In the genomic region with DNA sequence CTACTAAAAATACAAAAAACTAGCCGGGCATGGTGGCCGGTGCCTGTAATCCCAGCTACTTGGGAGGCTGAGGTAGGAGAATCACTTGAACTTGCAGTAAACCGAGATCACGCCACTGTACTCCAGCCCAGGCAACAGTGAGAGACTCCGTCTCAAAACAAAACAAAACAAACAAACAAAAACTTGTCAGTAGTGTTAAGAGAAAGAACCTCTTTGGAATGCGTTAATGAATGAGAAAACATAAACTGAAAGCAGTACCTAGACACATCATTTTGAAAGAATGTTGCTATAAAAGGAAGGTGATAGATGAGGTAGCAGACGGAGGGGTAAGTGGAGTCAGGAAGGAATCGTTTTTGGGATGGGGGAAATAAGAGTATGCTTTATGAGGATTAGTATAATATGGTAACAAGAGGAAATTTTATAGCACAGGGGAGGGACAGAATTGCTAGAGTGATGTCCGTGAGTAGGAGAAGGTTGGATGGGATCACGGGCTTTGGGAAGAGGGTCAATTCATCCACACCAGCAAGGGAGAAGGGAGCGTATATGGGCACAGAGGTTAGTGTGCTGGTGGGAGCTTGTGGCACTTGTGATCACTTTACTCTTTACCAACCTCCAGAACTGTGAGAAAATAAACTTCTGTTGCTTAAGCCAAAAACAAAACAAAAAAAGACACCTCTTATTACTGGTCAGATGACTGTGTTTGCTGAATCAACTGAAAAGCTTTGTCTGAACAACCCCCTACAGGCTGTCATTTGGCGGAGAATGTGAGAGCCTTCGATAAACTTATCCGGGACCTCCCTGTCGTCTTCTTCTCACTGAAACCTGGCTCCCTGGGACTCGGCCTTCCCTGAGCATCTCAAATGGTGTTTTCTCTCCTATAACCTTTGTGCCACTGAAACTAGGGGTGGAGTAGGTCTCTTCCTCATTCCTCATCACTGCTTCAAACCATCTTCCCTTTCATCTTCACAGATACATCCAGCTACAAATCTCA, we compare ENCODE assay signal across 21 cellular contexts. TPM values are rescaled to one million over a fixed set of nuclear protein-coding genes. Genes with fewer than 3 reads are reported as not detected.
A peak's percentile ranks its signal among the peaks of the same experiment; 100 is the strongest.
DNase-seq lines count a peak whose midpoint lies in the region; ATAC-seq, FAIRE-seq and TF ChIP-seq lines count a peak whose summit lies in the region.
"Had no signal": no experiment of that assay in that cellular context is flagged by ENCODE, and none has a peak within 500 bp of the region (broad histone marks: within the 10 kb centered on the region; RNA-seq: fewer than 3 reads in every experiment).

No MANE protein-coding gene starts in this region.

- H3K4me1 ChIP-seq in Panc1 (ENCODE audit: control insufficient read depth, insufficient read depth, low read length), result no peaks in the 10 kb centered on the region; the same call in 1 of the 2 replicates
- H3K4me1 ChIP-seq in lung (ENCODE audit: control insufficient read depth in 2 of 2, insufficient read depth in 2 of 2, low read length in 2 of 2), result peaks cover 0 to 1% of the 10 kb centered on the region in 2 donors
- H3K4me1 ChIP-seq in SJCRH30, result no peaks in the 10 kb centered on the region
- no peaks in the 10 kb centered on the region for H3K4me1 ChIP-seq in small intestine (ENCODE audit: control insufficient read depth in 2 of 2, insufficient read depth in 1 of 2, low read depth in 1 of 2, low read length in 1 of 2)
- H3K4me1 ChIP-seq: Caco-2, lower lobe of right lung had no signal

- POLR2A ChIA-PET in Panc1 (lab: Charles Lee), result interaction anchor here (0.6 kb wide), 1 partner anchor 538 kb away, joined by 3 read pairs; no protein-coding TSS in a partner anchor

- H3K4me3 ChIP-seq in GM06990 (replicated peaks; ENCODE audit: low read depth, low read length) (peak overlapping the region; percentile 20; the same call in 1 of the 2 replicates), Panc1 (ENCODE audit: low read depth in 2 of 2, low read length in 2 of 2) (peak overlapping the region in 1 of 2 experiments; percentile 3; a peak in 1 of 4 replicates), lung (no peak overlapping the region), SJCRH30 (no peak overlapping the region), small intestine (ENCODE audit: low read depth in 1 of 2, low read length in 2 of 2) (no peak overlapping the region)
- H3K4me3 ChIP-seq: lower lobe of right lung had no signal

- ATAC-seq in HG02870 (IDR thresholded peaks at IDR 0.05; ENCODE audit: unreplicated experiment) (peak; percentile 34), Panc1 (peak; percentile 70), lung (ENCODE audit: insufficient read depth, low FRiP score) (peak; percentile 6)
- ATAC-seq: sciatic nerve had no signal

- TF ChIP-seq CTCF in GM06990 (IDR thresholded peaks at IDR 0.05; ENCODE audit: insufficient read depth, low read length, poor library complexity, severe bottlenecking) (no peak), Panc1 (IDR thresholded peaks at IDR 0.05) (no peak), lung (IDR thresholded peaks at IDR 0.05; ENCODE audit: control extremely low read depth, extremely low read depth) (no peak)

- CTCF ChIA-PET in Panc1 (lab: Charles Lee), result no interaction called here

- in situ Hi-C loops in Panc1 (cut with HindIII; ENCODE audit: low pct_unique_long_range_greater_than_20kb, low sequenced_read_pairs), result no loop called here

- intact Hi-C loops in Panc1 (cut with micrococcal nuclease; ENCODE audit: unreplicated experiment), result no loop called here

- H3K27me3 ChIP-seq in GM06990 (replicated peaks; ENCODE audit: control insufficient read depth, insufficient read depth, low read length), result no peaks in the 10 kb centered on the region
- no peaks in the 10 kb centered on the region for H3K27me3 ChIP-seq in Panc1 (ENCODE audit: control insufficient read depth, insufficient read depth, low read length)
- H3K27me3 ChIP-seq in lung (ENCODE audit: control insufficient read depth, insufficient read depth), result no peaks in the 10 kb centered on the region
- H3K27me3 ChIP-seq in SJCRH30, result no peaks in the 10 kb centered on the region
- H3K27me3 ChIP-seq in small intestine (ENCODE audit: control insufficient read depth in 2 of 2, insufficient read depth in 2 of 2, low read length in 2 of 2), result no peaks in the 10 kb centered on the region

- H3K27ac ChIP-seq in Panc1 (ENCODE audit: low read length), result no peak overlapping the region; the same call in 1 of the 2 replicates
- no peak overlapping the region for H3K27ac ChIP-seq in lung (ENCODE audit: low read depth in 1 of 2, low read length in 1 of 2)
- no peak overlapping the region for H3K27ac ChIP-seq in SJCRH30
- no peak overlapping the region for H3K27ac ChIP-seq in small intestine (ENCODE audit: low read depth in 1 of 2, low read length in 1 of 2)
- H3K27ac ChIP-seq: HL-60, lower lobe of right lung had no signal

- H3K9me3 ChIP-seq in Panc1 (ENCODE audit: control insufficient read depth, insufficient read depth, low read depth, low read length) (no peaks in the 10 kb centered on the region), lung (ENCODE audit: control insufficient read depth in 2 of 2, insufficient read depth in 1 of 2, low read length in 1 of 2) (no peaks in the 10 kb centered on the region), SJCRH30 (replicated peaks) (no peaks in the 10 kb centered on the region), small intestine (ENCODE audit: control insufficient read depth, low read depth) (no peaks in the 10 kb centered on the region)
- H3K9me3 ChIP-seq: Caco-2, lower lobe of right lung had no signal

- DNase-seq in GM06990 (ENCODE audit: extremely low read depth, insufficient read length), result no peak
- DNase-seq in Panc1 (ENCODE audit: low read depth, low spot score), result no peak
- no peak for DNase-seq in lung (ENCODE audit: low spot score)
- DNase-seq in NCI-H1436 (lab: John Stamatoyannopoulos, UW), result no peak
- DNase-seq in SJCRH30, result no peak
- no peak for DNase-seq in small intestine
- DNase-seq: activated T-cell treated with anti-CD3 and anti-CD28 coated beads for 4 hours; AML-193; anterior cingulate cortex; Caco-2; effector memory CD4-positive, alpha-beta T cell; immature natural killer cell; KBM-7; lower lobe of right lung; NCI-H1048; NCI-H82; RPMI8226 had no signal

- WGBS in lung, 2 donors, result 60 to 72% methylated on average over 16 of the region's 16 CpGs
- 53 to 61% (median 57%) methylated on average over 16 of the region's 16 CpGs for WGBS in small intestine, 3 donors

- no peaks in the 10 kb centered on the region for H3K36me3 ChIP-seq in GM06990 (ENCODE audit: control insufficient read depth, insufficient read depth, low read length)
- H3K36me3 ChIP-seq in Panc1 (ENCODE audit: control insufficient read depth, insufficient read depth, low read length), result no peaks in the 10 kb centered on the region
- H3K36me3 ChIP-seq in lung (ENCODE audit: control insufficient read depth in 2 of 2, insufficient read depth in 2 of 2, low read length in 2 of 2), result no peaks in the 10 kb centered on the region
- no peaks in the 10 kb centered on the region for H3K36me3 ChIP-seq in SJCRH30
- no peaks in the 10 kb centered on the region for H3K36me3 ChIP-seq in small intestine (ENCODE audit: control insufficient read depth in 2 of 2, insufficient read depth in 2 of 2, low read length in 2 of 2)
- H3K36me3 ChIP-seq: lower lobe of right lung had no signal

- FAIRE-seq in small intestine (lab: Jason Lieb, UNC), result no peak

- no TSS peak for BruUV-seq in Panc1 (replicated peaks; lab: Mats Ljungman, UMichigan)

RNA-seq across cellular contexts. Expression of gene TFAP2A, which starts 48.9 kb away (rescaled TPM):
- 83.9 TPM for total RNA-seq in Panc1 (2021; ENCODE audit: unreplicated experiment)
- 95.0 TPM for polyA plus RNA-seq in Panc1 (2012; ENCODE audit: insufficient read length)
- total RNA-seq in lung, result 1 to 10 TPM in 1 of 2 donors, under 1 TPM in 1; 0.14 to 2.7 TPM
- polyA plus RNA-seq in lung, result under 1 TPM; 0.55 to 0.73 TPM
- total RNA-seq in SJCRH30 (2014; rRNA removed; shearing (Covaris generic)), result 8.3 and 10.6 TPM in 2 replicates
- under 1 TPM in 1 of 3 donors, not detected in 2; 0.19 TPM for polyA plus RNA-seq in small intestine
- total RNA-seq: fibroblast of lung had no signal
- polyA plus RNA-seq: immature natural killer cell had no signal

RNA-seq across cellular contexts. Expression of gene GCNT2, which starts 57.4 kb away (rescaled TPM):
- total RNA-seq in Panc1 (2021; ENCODE audit: unreplicated experiment), result 42.8 TPM
- polyA plus RNA-seq in Panc1 (2012; ENCODE audit: insufficient read length), result 18.8 TPM
- total RNA-seq in lung, result 10 to 100 TPM; 21.6 to 57.4 TPM
- polyA plus RNA-seq in lung, result 1 to 10 TPM; 7.8 to 9.9 TPM
- total RNA-seq in SJCRH30 (2014; rRNA removed; shearing (Covaris generic)), result 0.14 and 0.28 TPM in 2 replicates
- 1 to 10 TPM; 6.5 to 9.8 (median 6.9) TPM for polyA plus RNA-seq in small intestine

Comparison
In these comparisons a context has a peak if more than half of its experiments do, and no peak if none do; other contexts are left out.
1. ATAC-seq: peak in every context shown above with its lines; median percentile 70 in Panc1; 34 in HG02870; 6 in lung.
2. RNA of gene GCNT2, which starts 57.4 kb away (total RNA-seq): 21.6 to 57.4 TPM in lung and 42.8 TPM in Panc1 (single experiment); 0.14 to 0.28 TPM in SJCRH30; every median in the first group is over 10 times any median in the second.